ENCODE assay signal across 23 cellular contexts in genomic region chr11:33944693-33945424, GRCh38. TPM values are rescaled to one million over a fixed set of nuclear protein-coding genes. Genes with fewer than 3 reads are reported as not detected.
"Had no signal": no experiment of that assay in that cellular context is flagged by ENCODE, and none has a peak within 500 bp of the region (broad histone marks: within the 10 kb centered on the region; RNA-seq: fewer than 3 reads in every experiment).

No MANE protein-coding gene starts in this region.

- H3K9me3 ChIP-seq: adrenal gland had no signal

- H3K4me3 ChIP-seq: adrenal gland had no signal

- H3K27ac ChIP-seq: adrenal gland had no signal

- H3K36me3 ChIP-seq: adrenal gland had no signal

- H3K27me3 ChIP-seq: adrenal gland had no signal

- DNase-seq: activated CD4-positive, alpha-beta T cell treated with anti-CD3 and anti-CD28 coated beads for 48 hours; activated CD4-positive, alpha-beta T cell treated with anti-CD3 and anti-CD28 coated beads, Interleukin-2, amount 50 U/mL, for 4 hours; activated CD4-positive, CD25-positive, alpha-beta regulatory T cell treated with anti-CD3 and anti-CD28 coated beads, Interleukin-2, amount 50 U/mL, for 72 hours; activated CD8-positive, alpha-beta memory T cell treated with anti-CD3 and anti-CD28 coated beads, Interleukin-2, amount 50 U/mL, for 48 hours; activated CD8-positive, alpha-beta T cell treated with anti-CD3 and anti-CD28 coated beads, Interleukin-2, amount 10 ng/mL, durations not matched to agents 7 days and 5 days; activated naive CD4-positive, alpha-beta T cell treated with anti-CD3 and anti-CD28 coated beads, Interleukin-2, amount 50 U/mL, for 16 hours; activated naive CD8-positive, alpha-beta T cell treated with anti-CD3 and anti-CD28 coated beads, Interleukin-2, amount 10 ng/mL, durations not matched to agents 7 days and 5 days; activated T-cell treated with anti-CD3 and anti-CD28 coated beads, Interleukin-2, amount 50 U/mL, for 1 hour; adrenal gland; anterior cingulate cortex; cerebellar nuclear complex; KG1; NCI-H1048; NCI-H1694; NCI-H2029; NCI-H2107; NCI-H345; NCI-H510A; NCI-H526 treated with DMSO at 0.1 percent for 48 hours; SIG-M5; T-helper 17 cell; T-helper 9 cell had no signal

- H3K4me1 ChIP-seq: adrenal gland had no signal

- ATAC-seq: activated CD8-positive, alpha-beta T cell treated with anti-CD3 and anti-CD28 coated beads, Interleukin-2, amount 10 ng/mL, durations not matched to agents 7 days and 5 days; T-helper 17 cell; WTC11 had no signal

RNA-seq across cellular contexts. Expression of gene LMO2, which starts 53.0 kb away (rescaled TPM):
- total RNA-seq: activated CD8-positive, alpha-beta T cell treated with anti-CD3 and anti-CD28 coated beads, Interleukin-2, amount 10 ng/mL, durations not matched to agents 7 days and 5 days had no signal
